In the genomic region with DNA sequence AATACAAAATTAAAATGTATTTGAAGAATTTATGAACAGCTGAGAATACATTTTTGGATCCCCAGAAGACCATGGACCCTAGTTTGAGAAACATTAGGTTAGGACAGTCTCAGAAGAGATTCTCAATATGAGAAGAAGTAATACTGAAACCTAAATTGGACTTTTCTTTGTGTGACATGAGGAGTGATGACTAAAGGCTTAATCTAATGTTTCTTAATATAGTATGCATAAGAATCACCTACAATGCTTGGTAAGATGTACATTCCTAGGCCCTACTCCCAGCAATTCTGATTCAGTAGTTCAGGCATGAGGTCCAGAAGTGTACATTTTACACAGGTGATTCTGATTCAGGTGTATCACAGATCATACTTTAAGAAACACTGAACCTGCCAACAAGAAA, we compare ENCODE assay signal across 17 cellular contexts. TPM values are rescaled to one million over a fixed set of nuclear protein-coding genes. Genes with fewer than 3 reads are reported as not detected.
DNase-seq lines count a peak whose midpoint lies in the region; ATAC-seq, FAIRE-seq and TF ChIP-seq lines count a peak whose summit lies in the region.
"Had no signal": no experiment of that assay in that cellular context is flagged by ENCODE, and none has a peak within 500 bp of the region (broad histone marks: within the 10 kb centered on the region; RNA-seq: fewer than 3 reads in every experiment).

No MANE protein-coding gene starts in this region.

- TF ChIP-seq CTCF in activated CD8-positive, alpha-beta T cell treated with anti-CD3 and anti-CD28 coated beads for 36 hours (IDR thresholded peaks at IDR 0.05): no peak

- intact Hi-C loops in activated CD8-positive, alpha-beta T cell treated with anti-CD3 and anti-CD28 coated beads for 36 hours (cut with micrococcal nuclease): no loop called here

- H3K27ac Mint-ChIP-seq in activated T-cell treated with anti-CD3 and anti-CD28 coated beads, Interleukin-2, amount 50 U/mL, for 24 hours: peak overlapping the region; percentile 96
- peak overlapping the region; percentile 97 for H3K27ac Mint-ChIP-seq in activated CD8-positive, alpha-beta T cell treated with anti-CD3 and anti-CD28 coated beads for 36 hours
- H3K27ac Mint-ChIP-seq in memory B cell: peak overlapping the region; percentile 50
- H3K27ac Mint-ChIP-seq: endodermal cell, GM23338 had no signal

- ATAC-seq in GM19351 (IDR thresholded peaks at IDR 0.05; ENCODE audit: unreplicated experiment): peak; percentile 29
- no peak for ATAC-seq in activated CD8-positive, alpha-beta T cell treated with anti-CD3 and anti-CD28 coated beads for 36 hours
- ATAC-seq in memory B cell (ENCODE audit: low read depth): no peak
- no peak for ATAC-seq in HG02678 (IDR thresholded peaks at IDR 0.05; ENCODE audit: unreplicated experiment)
- ATAC-seq: GM23338 had no signal

- no peaks in the 10 kb centered on the region for H3K9me3 Mint-ChIP-seq in activated T-cell treated with anti-CD3 and anti-CD28 coated beads, Interleukin-2, amount 50 U/mL, for 24 hours
- no peaks in the 10 kb centered on the region for H3K9me3 Mint-ChIP-seq in activated CD8-positive, alpha-beta T cell treated with anti-CD3 and anti-CD28 coated beads for 36 hours
- no peaks in the 10 kb centered on the region for H3K9me3 Mint-ChIP-seq in memory B cell

- DNase-seq in activated T-cell treated with anti-CD3 and anti-CD28 coated beads, Interleukin-2, amount 50 U/mL, for 24 hours: no peak
- DNase-seq in activated T-cell treated with anti-CD3 and anti-CD28 coated beads for 4 hours (no peak), memory B cell (ENCODE audit: low spot score in 2 of 2) (no peak), NCI-H226 (no peak), urothelium cell line (ENCODE audit: low spot score) (no peak)
- DNase-seq in activated CD8-positive, alpha-beta T cell treated with anti-CD3 and anti-CD28 coated beads for 36 hours: no peak
- DNase-seq: caudate nucleus, COR-L47, endodermal cell, foreskin fibroblast, naive B cell, SHP77 treated with DMSO at 0.1 percent for 48 hours, T-helper 9 cell, uterus had no signal

- peak overlapping the region; percentile 78 for H3K4me3 Mint-ChIP-seq in activated T-cell treated with anti-CD3 and anti-CD28 coated beads, Interleukin-2, amount 50 U/mL, for 24 hours
- H3K4me3 Mint-ChIP-seq in activated CD8-positive, alpha-beta T cell treated with anti-CD3 and anti-CD28 coated beads for 36 hours: peak overlapping the region; percentile 65
- no peak overlapping the region for H3K4me3 Mint-ChIP-seq in memory B cell
- H3K4me3 Mint-ChIP-seq: endodermal cell, GM23338 had no signal

- H3K4me1 Mint-ChIP-seq in activated T-cell treated with anti-CD3 and anti-CD28 coated beads, Interleukin-2, amount 50 U/mL, for 24 hours (ENCODE audit: low read depth): peaks cover 69% of the 10 kb centered on the region
- peaks cover 39% of the 10 kb centered on the region for H3K4me1 Mint-ChIP-seq in activated CD8-positive, alpha-beta T cell treated with anti-CD3 and anti-CD28 coated beads for 36 hours (ENCODE audit: low read depth)
- H3K4me1 Mint-ChIP-seq in memory B cell: peaks cover 28% of the 10 kb centered on the region
- H3K4me1 Mint-ChIP-seq: endodermal cell had no signal

- peaks cover 6% of the 10 kb centered on the region for H3K36me3 Mint-ChIP-seq in activated T-cell treated with anti-CD3 and anti-CD28 coated beads, Interleukin-2, amount 50 U/mL, for 24 hours (ENCODE audit: low read depth)
- peaks cover 8% of the 10 kb centered on the region for H3K36me3 Mint-ChIP-seq in activated CD8-positive, alpha-beta T cell treated with anti-CD3 and anti-CD28 coated beads for 36 hours (ENCODE audit: low read depth)
- no peaks in the 10 kb centered on the region for H3K36me3 Mint-ChIP-seq in memory B cell
- H3K36me3 Mint-ChIP-seq: naive B cell had no signal

- peaks cover 5% of the 10 kb centered on the region for H3K27me3 Mint-ChIP-seq in activated T-cell treated with anti-CD3 and anti-CD28 coated beads, Interleukin-2, amount 50 U/mL, for 24 hours
- H3K27me3 Mint-ChIP-seq in activated CD8-positive, alpha-beta T cell treated with anti-CD3 and anti-CD28 coated beads for 36 hours: no peaks in the 10 kb centered on the region
- no peaks in the 10 kb centered on the region for H3K27me3 Mint-ChIP-seq in memory B cell
- H3K27me3 Mint-ChIP-seq: naive B cell had no signal

- no peak for FAIRE-seq in urothelium cell line (lab: Jason Lieb, UNC)

- POLR2A ChIA-PET in activated CD8-positive, alpha-beta T cell treated with anti-CD3 and anti-CD28 coated beads for 36 hours (lab: Charles Lee): interaction anchor here (4.7 to 5.9 kb wide), 3 partner anchors 14 to 35 kb away, joined by 52 to 58 read pairs (median 57); a partner anchor contains a TSS

- CTCF ChIA-PET in activated CD8-positive, alpha-beta T cell treated with anti-CD3 and anti-CD28 coated beads for 36 hours (lab: Charles Lee): no interaction called here

RNA-seq across cellular contexts. Expression of a gene that starts 31.6 kb away (rescaled TPM):
- total RNA-seq in activated CD8-positive, alpha-beta T cell treated with anti-CD3 and anti-CD28 coated beads for 36 hours: 100 to 1,000 TPM; 376 to 384 TPM
